ENCODE assay signal across 20 cellular contexts in the genomic region with DNA sequence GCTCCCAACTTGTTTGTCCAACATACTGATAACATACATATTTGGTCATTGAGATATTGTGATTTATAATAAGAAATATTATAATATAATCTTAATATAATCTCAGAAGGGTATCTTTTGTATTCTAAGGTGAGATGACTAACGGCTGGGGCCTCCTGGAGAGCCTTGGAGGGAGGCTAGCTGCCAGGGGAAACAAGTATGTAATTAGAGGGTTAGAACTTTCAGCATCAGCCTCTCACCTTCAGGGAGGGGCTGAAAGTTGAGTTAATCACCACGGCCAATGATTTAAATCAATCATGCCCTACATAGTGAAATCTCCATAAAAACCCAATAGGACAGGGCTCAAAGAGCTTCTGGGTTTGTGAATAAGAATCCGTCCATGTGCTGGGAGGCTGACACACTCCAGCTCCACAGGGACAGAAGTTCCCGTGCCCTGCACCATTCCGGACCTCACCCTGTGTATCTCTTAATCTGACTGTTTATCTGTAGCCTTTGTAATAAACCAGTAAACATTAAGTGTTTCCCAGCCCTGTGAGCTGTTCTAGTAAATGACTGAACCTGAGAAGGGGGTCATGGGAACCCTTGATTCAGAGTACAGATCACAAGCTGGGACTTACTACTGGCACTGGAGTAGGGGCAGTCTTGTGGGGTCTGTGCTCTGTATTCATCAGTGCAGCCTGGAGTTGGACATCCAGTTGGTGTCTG.
DNase-seq lines count a peak whose midpoint lies in the region; ATAC-seq and TF ChIP-seq lines count a peak whose summit lies in the region.
"Had no signal": no experiment of that assay in that cellular context is flagged by ENCODE, and none has a peak within 500 bp of the region (broad histone marks: within the 10 kb centered on the region; RNA-seq: fewer than 3 reads in every experiment).

No MANE protein-coding gene starts in this region.

- TF ChIP-seq CTCF in osteoblast (IDR thresholded peaks at IDR 0.05; ENCODE audit: extremely low read depth, low read depth, low read length), result no peak

- H3K4me1 ChIP-seq in osteoblast (ENCODE audit: insufficient read depth, low read length), result peaks cover 76% of the 10 kb centered on the region

- H3K4me2 ChIP-seq in osteoblast (ENCODE audit: insufficient read depth, low read length), result no peak overlapping the region

- H4K20me1 ChIP-seq in osteoblast (ENCODE audit: insufficient read depth, low read length), result no peaks in the 10 kb centered on the region

- no peak for TF ChIP-seq EP300 in Ishikawa (IDR thresholded peaks at IDR 0.05; ENCODE audit: borderline replicate concordance)

- H3K27me3 ChIP-seq in osteoblast (ENCODE audit: insufficient read depth, low read length), result no peaks in the 10 kb centered on the region
- H3K27me3 ChIP-seq: heart left ventricle, right atrium auricular region had no signal

- H3K9me3 ChIP-seq in osteoblast (ENCODE audit: low read depth, low read length), result no peaks in the 10 kb centered on the region
- H3K9me3 ChIP-seq: heart left ventricle, right atrium auricular region had no signal

- H2AFZ ChIP-seq in osteoblast (ENCODE audit: low read length), result no peak overlapping the region

- no peaks in the 10 kb centered on the region for H3K36me3 ChIP-seq in osteoblast (ENCODE audit: insufficient read depth, low read length)
- H3K36me3 ChIP-seq: heart left ventricle, right atrium auricular region had no signal

- TF ChIP-seq RAD21 in Ishikawa (IDR thresholded peaks at IDR 0.05; ENCODE audit: low read depth), result no peak

- DNase-seq in ELR (ENCODE audit: low read depth) (peak; percentile 48), dermis blood vessel endothelial cell (peak; percentile 44), osteoblast (ENCODE audit: insufficient read length, low spot score, missing footprints) (no peak), AG20443 (ENCODE audit: low spot score) (no peak), CD1c-positive myeloid dendritic cell (ENCODE audit: extremely low spot score) (no peak), Ammon's horn (ENCODE audit: low spot score) (no peak)
- DNase-seq: activated CD4-positive, alpha-beta T cell treated with anti-CD3 and anti-CD28 coated beads, Interleukin-2, amount 50 U/mL, for 48 hours; activated effector memory CD4-positive, alpha-beta T cell treated with Interleukin-2 at 50 U/mL for 16 hours; CD4-positive, alpha-beta memory T cell; GOT3; heart left ventricle; naive thymus-derived CD4-positive, alpha-beta T cell; NCI-H187 treated with DMSO at 0.1 percent for 48 hours; NCI-H526 treated with DMSO at 0.1 percent for 48 hours; SHP77; stimulated activated CD4-positive, alpha-beta T cell treated with anti-CD3 and anti-CD28 coated beads, Interleukin-2, amount 100 ng/mL, for 24 hours; T-helper 9 cell had no signal

- ATAC-seq in GM19351 (IDR thresholded peaks at IDR 0.05; ENCODE audit: unreplicated experiment), result no peak
- ATAC-seq: naive thymus-derived CD4-positive, alpha-beta T cell had no signal

- H3K4me3 ChIP-seq in osteoblast (ENCODE audit: insufficient read depth, low read length), result no peak overlapping the region
- H3K4me3 ChIP-seq: heart left ventricle, right atrium auricular region had no signal

- no peaks in the 10 kb centered on the region for H3K79me2 ChIP-seq in osteoblast (ENCODE audit: insufficient read depth, low read length)

- H3K27ac ChIP-seq in osteoblast (ENCODE audit: low read depth, low read length), result peak overlapping the region; percentile 99
- H3K27ac ChIP-seq: right atrium auricular region had no signal

TF ChIP-seq in Ishikawa, 13 proteins besides CTCF, POLR2A, EP300 and RAD21:
- TF ChIP-seq, protein P1, sequence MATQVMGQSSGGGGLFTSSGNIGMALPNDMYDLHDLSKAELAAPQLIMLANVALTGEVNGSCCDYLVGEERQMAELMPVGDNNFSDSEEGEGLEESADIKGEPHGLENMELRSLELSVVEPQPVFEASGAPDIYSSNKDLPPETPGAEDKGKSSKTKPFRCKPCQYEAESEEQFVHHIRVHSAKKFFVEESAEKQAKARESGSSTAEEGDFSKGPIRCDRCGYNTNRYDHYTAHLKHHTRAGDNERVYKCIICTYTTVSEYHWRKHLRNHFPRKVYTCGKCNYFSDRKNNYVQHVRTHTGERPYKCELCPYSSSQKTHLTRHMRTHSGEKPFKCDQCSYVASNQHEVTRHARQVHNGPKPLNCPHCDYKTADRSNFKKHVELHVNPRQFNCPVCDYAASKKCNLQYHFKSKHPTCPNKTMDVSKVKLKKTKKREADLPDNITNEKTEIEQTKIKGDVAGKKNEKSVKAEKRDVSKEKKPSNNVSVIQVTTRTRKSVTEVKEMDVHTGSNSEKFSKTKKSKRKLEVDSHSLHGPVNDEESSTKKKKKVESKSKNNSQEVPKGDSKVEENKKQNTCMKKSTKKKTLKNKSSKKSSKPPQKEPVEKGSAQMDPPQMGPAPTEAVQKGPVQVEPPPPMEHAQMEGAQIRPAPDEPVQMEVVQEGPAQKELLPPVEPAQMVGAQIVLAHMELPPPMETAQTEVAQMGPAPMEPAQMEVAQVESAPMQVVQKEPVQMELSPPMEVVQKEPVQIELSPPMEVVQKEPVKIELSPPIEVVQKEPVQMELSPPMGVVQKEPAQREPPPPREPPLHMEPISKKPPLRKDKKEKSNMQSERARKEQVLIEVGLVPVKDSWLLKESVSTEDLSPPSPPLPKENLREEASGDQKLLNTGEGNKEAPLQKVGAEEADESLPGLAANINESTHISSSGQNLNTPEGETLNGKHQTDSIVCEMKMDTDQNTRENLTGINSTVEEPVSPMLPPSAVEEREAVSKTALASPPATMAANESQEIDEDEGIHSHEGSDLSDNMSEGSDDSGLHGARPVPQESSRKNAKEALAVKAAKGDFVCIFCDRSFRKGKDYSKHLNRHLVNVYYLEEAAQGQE (IDR thresholded peaks at IDR 0.05; ENCODE audit: low read depth), result no peak
- TF ChIP-seq FOXM1 (IDR thresholded peaks at IDR 0.05; ENCODE audit: borderline replicate concordance, low read depth), result no peak
- TF ChIP-seq CEBPB (IDR thresholded peaks at IDR 0.05), result no peak
- TF ChIP-seq NFIC (IDR thresholded peaks at IDR 0.05), result 0 out of 2 replicates have a peak, but pooled peaks have one; percentile 25
- no peak for TF ChIP-seq CREB1 (IDR thresholded peaks at IDR 0.05; ENCODE audit: low read depth)
- no peak for TF ChIP-seq ZBTB7A (IDR thresholded peaks at IDR 0.05; ENCODE audit: low read depth)
- no peak for TF ChIP-seq YY1 (IDR thresholded peaks at IDR 0.05; ENCODE audit: low read depth)

Comparison
In these comparisons a context has a peak if more than half of its experiments do, and no peak if none do; other contexts are left out.
1. DNase-seq: peak in ELR (single experiment) and dermis blood vessel endothelial cell (single experiment); none in osteoblast (single experiment), AG20443 (single experiment), CD1c-positive myeloid dendritic cell (single experiment) and Ammon's horn (single experiment).